ENCODE assay signal across 1 cellular context in genomic region chr17:77312786-77313599, GRCh38.
TF ChIP-seq lines count a peak whose summit lies in the region.

No MANE protein-coding gene starts in this region.

TF ChIP-seq in HepG2, 621 proteins besides CTCF, POLR2A, EP300 and RAD21 (continued from another document):
- TF ChIP-seq AHDC1 (CRISPR knock-in tag; IDR thresholded peaks at IDR 0.05; ENCODE audit: borderline replicate concordance), result peak; percentile 54; the same call in 1 of the 2 replicates
TF ChIP-seq in HepG2: peak in this region for 56.
